Comparison of ENCODE assay signal across 8 cellular contexts in genomic region chr21:14602418-14602987, GRCh38. TPM values are rescaled to one million over a fixed set of nuclear protein-coding genes. Genes with fewer than 3 reads are reported as not detected.
A peak's percentile ranks its signal among the peaks of the same experiment; 100 is the strongest.
DNase-seq lines count a peak whose midpoint lies in the region; ATAC-seq, FAIRE-seq and TF ChIP-seq lines count a peak whose summit lies in the region.

No MANE protein-coding gene starts in this region.

- POLR2A ChIA-PET in HepG2 (lab: Yijun Ruan, JAX): no interaction called here

- CTCF ChIA-PET in HepG2 (lab: Yijun Ruan, JAX; ENCODE audit: low intra/inter-chr PET ratio, low total read pairs): no interaction called here

- H3K9me3 ChIP-seq in right lobe of liver (no peaks in the 10 kb centered on the region), HepG2 (ENCODE audit: low read length) (no peaks in the 10 kb centered on the region), tibial nerve (no peaks in the 10 kb centered on the region), transverse colon (no peaks in the 10 kb centered on the region)

- TF ChIP-seq EP300 in HepG2 (IDR thresholded peaks at IDR 0.05; ENCODE audit: low read depth in 2 of 2, low read length in 2 of 2) (no peak), HepG2 (CRISPR knock-in tag; IDR thresholded peaks at IDR 0.05; ENCODE audit: borderline replicate concordance) (no peak), tibial nerve (IDR thresholded peaks at IDR 0.05) (no peak), transverse colon (IDR thresholded peaks at IDR 0.05; ENCODE audit: low read depth) (no peak)

- TF ChIP-seq CTCF in right lobe of liver (IDR thresholded peaks at IDR 0.05) (no peak), HepG2 (CRISPR knock-in tag; IDR thresholded peaks at IDR 0.05) (no peak), tibial nerve (IDR thresholded peaks at IDR 0.05) (no peak), transverse colon (IDR thresholded peaks at IDR 0.05) (no peak)

- H3K4me1 Mint-ChIP-seq in activated T-helper 17 cell treated with anti-CD3 and anti-CD28 coated beads, Interleukin-2, amount 50 U/mL, for 72 hours: peaks cover 11% of the 10 kb centered on the region

- H3K4me2 ChIP-seq in HepG2 (ENCODE audit: low read depth, low read length): no peak overlapping the region

- no peak overlapping the region for H3K27ac Mint-ChIP-seq in activated T-helper 17 cell treated with anti-CD3 and anti-CD28 coated beads, Interleukin-2, amount 50 U/mL, for 72 hours

- H2AFZ ChIP-seq in HepG2 (ENCODE audit: low read length): no peak overlapping the region

- FAIRE-seq in HepG2 (lab: Jason Lieb, UNC): no peak

- H3K27me3 ChIP-seq in right lobe of liver (no peaks in the 10 kb centered on the region), HepG2 (ENCODE audit: control insufficient read depth in 1 of 2, insufficient read depth in 2 of 2, low read length in 2 of 2) (no peaks in the 10 kb centered on the region; a peak in 1 of 5 replicates), tibial nerve (no peaks in the 10 kb centered on the region), transverse colon (no peaks in the 10 kb centered on the region)

- DNase-seq in right lobe of liver (no peak), HepG2 (ENCODE audit: low spot score) (no peak), tibial nerve (ENCODE audit: low spot score in 2 of 2) (no peak), NCI-H146 treated with DMSO at 0.1 percent for 48 hours (lab: John Stamatoyannopoulos, UW; ENCODE audit: unreplicated experiment) (no peak), NCI-H2107 (lab: John Stamatoyannopoulos, UW) (no peak), transverse colon (no peak)

- H3K4me1 ChIP-seq in right lobe of liver (no peaks in the 10 kb centered on the region), HepG2 (ENCODE audit: insufficient read depth, low read length) (no peaks in the 10 kb centered on the region), tibial nerve (peaks cover 0 to 12% (median 0%) of the 10 kb centered on the region in 4 donors), transverse colon (peaks cover 0 to 10% (median 0%) of the 10 kb centered on the region in 4 donors)

- H3K36me3 Mint-ChIP-seq in activated T-helper 17 cell treated with anti-CD3 and anti-CD28 coated beads, Interleukin-2, amount 50 U/mL, for 72 hours (ENCODE audit: low read depth): no peaks in the 10 kb centered on the region

- no peak overlapping the region for H3K9ac ChIP-seq in HepG2 (ENCODE audit: insufficient read depth, low read depth, low read length)

- no peaks in the 10 kb centered on the region for H3K27me3 Mint-ChIP-seq in activated T-helper 17 cell treated with anti-CD3 and anti-CD28 coated beads, Interleukin-2, amount 50 U/mL, for 72 hours

- no peaks in the 10 kb centered on the region for H3K9me3 Mint-ChIP-seq in activated T-helper 17 cell treated with anti-CD3 and anti-CD28 coated beads, Interleukin-2, amount 50 U/mL, for 72 hours

- TF ChIP-seq POLR2A in right lobe of liver (IDR thresholded peaks at IDR 0.05) (no peak), HepG2 (IDR thresholded peaks at IDR 0.05; ENCODE audit: insufficient read depth in 1 of 2, low read depth in 2 of 2, low read length in 2 of 2) (no peak), tibial nerve (IDR thresholded peaks at IDR 0.05) (no peak), transverse colon (IDR thresholded peaks at IDR 0.05) (no peak)

- no peaks in the 10 kb centered on the region for H3K79me2 ChIP-seq in HepG2 (ENCODE audit: insufficient read depth, low read length)

- H3K27ac ChIP-seq in right lobe of liver (no peak overlapping the region), HepG2 (ENCODE audit: extremely low read length, insufficient read depth, low read length) (no peak overlapping the region), tibial nerve (no peak overlapping the region), transverse colon (no peak overlapping the region)

- BruUV-seq in HepG2 (replicated peaks; lab: Mats Ljungman, UMichigan): no TSS peak

- peak overlapping the region; percentile 29 for H3K4me3 Mint-ChIP-seq in activated T-helper 17 cell treated with anti-CD3 and anti-CD28 coated beads, Interleukin-2, amount 50 U/mL, for 72 hours

- 11% methylated on average over 1 of the region's 1 CpG for WGBS in right lobe of liver (ENCODE audit: insufficient coverage, low coverage, low lambda C conversion rate, missing lambda C conversion rate)
- 0% methylated on average over 1 of the region's 1 CpG for WGBS in HepG2 (ENCODE audit: low lambda C conversion rate)
- WGBS in tibial nerve, 2 donors: 19 to 29% methylated on average over 1 of the region's 1 CpG
- WGBS in transverse colon (ENCODE audit: low coverage in 1 of 2), 2 donors: 0 to 14% methylated on average over 1 of the region's 1 CpG

- H3K36me3 ChIP-seq in right lobe of liver (no peaks in the 10 kb centered on the region), HepG2 (replicated peaks in 1 of 2; ENCODE audit: control insufficient read depth in 1 of 2, insufficient read depth in 2 of 2, low read length in 2 of 2) (no peaks in the 10 kb centered on the region), tibial nerve (no peaks in the 10 kb centered on the region), transverse colon (no peaks in the 10 kb centered on the region)

- peak; percentile 40 to 69 (median 57) for ATAC-seq in right lobe of liver
- no peak for ATAC-seq in HepG2
- peak; percentile 71 for ATAC-seq in HG03139 (IDR thresholded peaks at IDR 0.05; ENCODE audit: unreplicated experiment)
- no peak for ATAC-seq in activated T-helper 17 cell treated with anti-CD3 and anti-CD28 coated beads, Interleukin-2, amount 50 U/mL, for 72 hours (replicated peaks)

- no peak for TF ChIP-seq RAD21 in HepG2 (CRISPR knock-in tag; IDR thresholded peaks at IDR 0.05)

- intact Hi-C loops in right lobe of liver (cut with DNase I): no loop called here
- intact Hi-C loops in HepG2 (cut with micrococcal nuclease; ENCODE audit: unreplicated experiment): no loop called here
- intact Hi-C loops in transverse colon (cut with DNase I; ENCODE audit: low total_unique reads): no loop called here

- H4K20me1 ChIP-seq in HepG2 (ENCODE audit: insufficient read depth, low read length): no peaks in the 10 kb centered on the region

- in situ Hi-C loops in HepG2 (cut with HindIII; ENCODE audit: extremely low pct_ligation_motif_present, low pct_unique_long_range_greater_than_20kb) (no loop called here), transverse colon (cut with MboI; ENCODE audit: low pct_ligation_motif_present in 1 of 4, low pct_unique_long_range_greater_than_20kb in 1 of 4, low sequenced_read_pairs in 3 of 4) (loop anchor here in 1 of 4 donors (25.0 kb wide), 1 partner anchor 90 kb away; no protein-coding TSS in a partner anchor)

- H3K4me3 ChIP-seq in right lobe of liver (no peak overlapping the region), HepG2 (replicated peaks in 1 of 3; ENCODE audit: insufficient read depth in 1 of 3, low read depth in 2 of 3, low read length in 3 of 3) (no peak overlapping the region), tibial nerve (peak overlapping the region in 1 of 4 donors; percentile 16), transverse colon (peak overlapping the region in 1 of 4 donors; percentile 21)

TF ChIP-seq in HepG2, 621 proteins besides CTCF, POLR2A, EP300 and RAD21 (continues in another document):
- TF ChIP-seq HNF4G (IDR thresholded peaks at IDR 0.05; ENCODE audit: borderline replicate concordance, low read depth, low read length) (no peak), HNF4G (CRISPR knock-in tag; IDR thresholded peaks at IDR 0.05; ENCODE audit: borderline replicate concordance, low read depth) (no peak), POLR2AphosphoS2 (IDR thresholded peaks at IDR 0.05; ENCODE audit: low read depth, low read length) (no peak)
- TF ChIP-seq, protein P1, sequence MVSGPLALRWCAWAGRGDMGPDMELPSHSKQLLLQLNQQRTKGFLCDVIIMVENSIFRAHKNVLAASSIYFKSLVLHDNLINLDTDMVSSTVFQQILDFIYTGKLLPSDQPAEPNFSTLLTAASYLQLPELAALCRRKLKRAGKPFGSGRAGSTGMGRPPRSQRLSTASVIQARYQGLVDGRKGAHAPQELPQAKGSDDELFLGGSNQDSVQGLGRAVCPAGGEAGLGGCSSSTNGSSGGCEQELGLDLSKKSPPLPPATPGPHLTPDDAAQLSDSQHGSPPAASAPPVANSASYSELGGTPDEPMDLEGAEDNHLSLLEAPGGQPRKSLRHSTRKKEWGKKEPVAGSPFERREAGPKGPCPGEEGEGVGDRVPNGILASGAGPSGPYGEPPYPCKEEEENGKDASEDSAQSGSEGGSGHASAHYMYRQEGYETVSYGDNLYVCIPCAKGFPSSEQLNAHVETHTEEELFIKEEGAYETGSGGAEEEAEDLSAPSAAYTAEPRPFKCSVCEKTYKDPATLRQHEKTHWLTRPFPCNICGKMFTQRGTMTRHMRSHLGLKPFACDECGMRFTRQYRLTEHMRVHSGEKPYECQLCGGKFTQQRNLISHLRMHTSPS (CRISPR knock-in tag; IDR thresholded peaks at IDR 0.05; ENCODE audit: low read depth): no peak

RNA-seq across cellular contexts. Expression of gene SAMSN1, which starts 56.4 kb away (rescaled TPM):
- total RNA-seq in right lobe of liver (1 to 10 TPM; 1.2 to 7.4 (median 3.0) TPM), HepG2 (2016; rRNA removed; fragmentation: Illumina TruSeq; extraction: Trizol) (not detected in 2 replicates), tibial nerve (10 to 100 TPM in 2 of 4 donors, 1 to 10 TPM in 2; 2.9 to 13.5 (median 7.6) TPM), transverse colon (1 to 10 TPM; 1.6 to 9.5 (median 5.2) TPM)
- total RNA-seq in HepG2 (2016; cell fraction: cytosol; rRNA removed; fragmentation: Illumina TruSeq; extraction: Trizol; ENCODE audit: low read depth): not detected in 2 replicates
- not detected in 2 replicates for total RNA-seq in HepG2 (2016; cell fraction: insoluble cytoplasmic fraction; rRNA removed; fragmentation: Illumina TruSeq; extraction: Trizol)
- not detected in 2 replicates for total RNA-seq in HepG2 (2016; cell fraction: membrane; rRNA removed; fragmentation: Illumina TruSeq; extraction: Trizol)
- total RNA-seq in HepG2 (2016; cell fraction: nucleus; rRNA removed; fragmentation: Illumina TruSeq; extraction: Trizol): not detected in 2 replicates
- polyA plus RNA-seq in HepG2 (2011; rRNA removed): 0.09 and 0.12 TPM in 2 replicates
- not detected in 2 replicates for polyA plus RNA-seq in HepG2 (2011; cell fraction: cytosol; rRNA removed)
- polyA plus RNA-seq in HepG2 (2011; cell fraction: nucleus; rRNA removed): 0.06 and 0.17 TPM in 2 replicates
- polyA plus RNA-seq in HepG2 (2012): 0.07 TPM in 1 of 2 replicates, not detected in the other
- polyA plus RNA-seq in HepG2 (2016; cell fraction: cytosol; fragmentation: Illumina TruSeq; extraction: Trizol; ENCODE audit: low read depth): not detected in 2 replicates
- not detected in 2 replicates for polyA plus RNA-seq in HepG2 (2016; cell fraction: insoluble cytoplasmic fraction; fragmentation: Illumina TruSeq; extraction: Trizol; ENCODE audit: low read depth)
- polyA plus RNA-seq in HepG2 (2016; cell fraction: membrane; fragmentation: Illumina TruSeq; extraction: Trizol; ENCODE audit: low read depth): not detected in 2 replicates
- polyA plus RNA-seq in HepG2 (2016; cell fraction: nucleus; fragmentation: Illumina TruSeq; extraction: Trizol; ENCODE audit: insufficient read depth, low read depth): 0.26 TPM in 1 of 2 replicates, not detected in the other
- 0.37 TPM in 1 of 2 replicates, not detected in the other for polyA minus RNA-seq in HepG2 (2011; rRNA and poly(A)+ RNA removed; ENCODE audit: low replicate concordance)
- not detected in 2 replicates for polyA minus RNA-seq in HepG2 (2011; cell fraction: cytosol; rRNA and poly(A)+ RNA removed)
- polyA minus RNA-seq in HepG2 (2011; cell fraction: nucleus; rRNA and poly(A)+ RNA removed): not detected in 2 replicates
- 10 to 100 TPM; 76.9 to 93.3 TPM for total RNA-seq in activated T-helper 17 cell treated with anti-CD3 and anti-CD28 coated beads, Interleukin-2, amount 50 U/mL, for 72 hours

Comparison
In these comparisons a context has a peak if more than half of its experiments do, and no peak if none do; other contexts are left out.
1. ATAC-seq: peak in right lobe of liver (4 of 4) and HG03139 (single experiment); none in HepG2 (single experiment) and activated T-helper 17 cell treated with anti-CD3 and anti-CD28 coated beads, Interleukin-2, amount 50 U/mL, for 72 hours (single experiment).
2. RNA of gene SAMSN1, which starts 56.4 kb away (total RNA-seq): 76.9 to 93.3 TPM in activated T-helper 17 cell treated with anti-CD3 and anti-CD28 coated beads, Interleukin-2, amount 50 U/mL, for 72 hours; 2.9 to 13.5 TPM in tibial nerve, 1.6 to 9.5 TPM in transverse colon, 1.2 to 7.4 TPM in right lobe of liver and not detected in HepG2; every median in the first group is over 4 times any median in the second.